19 cellular contexts compared by ENCODE assay signal in genomic region chr5:124478139-124478737, GRCh38.
DNase-seq lines count a peak whose midpoint lies in the region; ATAC-seq, FAIRE-seq and TF ChIP-seq lines count a peak whose summit lies in the region.
"Had no signal": no experiment of that assay in that cellular context is flagged by ENCODE, and none has a peak within 500 bp of the region (broad histone marks: within the 10 kb centered on the region; RNA-seq: fewer than 3 reads in every experiment).

No MANE protein-coding gene starts in this region.

- TF ChIP-seq CTCF in DND-41 (IDR thresholded peaks at IDR 0.05; ENCODE audit: borderline replicate concordance, extremely low read depth, low read length, poor library complexity, severe bottlenecking) (no peak), VCaP (conservative IDR thresholded peaks at IDR 0.05) (no peak), WTC11 (IDR thresholded peaks at IDR 0.05) (no peak)

- ATAC-seq in DND-41 (ENCODE audit: insufficient read depth, low read depth) (peak; percentile 49; the same call in 1 of the 3 replicates), left lobe of liver (peak; percentile 73), HG03432 (IDR thresholded peaks at IDR 0.05; ENCODE audit: unreplicated experiment) (no peak), WTC11 (no peak), HG03108 (IDR thresholded peaks at IDR 0.05; ENCODE audit: unreplicated experiment) (no peak)

- H3K27me3 ChIP-seq in DND-41 (ENCODE audit: insufficient read depth, low read length, poor library complexity) (no peaks in the 10 kb centered on the region), small intestine (ENCODE audit: control insufficient read depth in 2 of 2, insufficient read depth in 2 of 2, low read length in 2 of 2) (no peaks in the 10 kb centered on the region)
- H3K27me3 ChIP-seq: BLaER1 treated with 17β-estradiol and CSF1 and Interleukin-3, amounts not matched to agents 10 nM and 100 nM had no signal

- POLR2A ChIA-PET in WTC11 (lab: Charles Lee), result interaction anchor here (0.9 kb wide), 1 partner anchor 9 kb away, joined by 4 read pairs; no protein-coding TSS in a partner anchor

- FAIRE-seq in small intestine (lab: Jason Lieb, UNC), result no peak
- FAIRE-seq: G401.6, GM12891 had no signal

- no peak overlapping the region for H3K4me2 ChIP-seq in DND-41 (ENCODE audit: insufficient read depth, low read length)
- H3K4me2 ChIP-seq: BLaER1 treated with 17β-estradiol and CSF1 and Interleukin-3, amounts not matched to agents 10 nM and 100 nM had no signal

- peak overlapping the region; percentile 44; the same call in 1 of the 2 replicates for H3K27ac ChIP-seq in DND-41 (ENCODE audit: low read length)
- peak overlapping the region; percentile 47 for H3K27ac ChIP-seq in VCaP
- H3K27ac ChIP-seq in small intestine (ENCODE audit: low read depth in 1 of 2, low read length in 1 of 2), result no peak overlapping the region
- H3K27ac ChIP-seq: BLaER1 treated with 17β-estradiol and CSF1 and Interleukin-3, amounts not matched to agents 10 nM and 100 nM had no signal

- no peak overlapping the region for H3K4me3 ChIP-seq in DND-41 (ENCODE audit: low read depth in 1 of 2, low read length in 2 of 2)
- no peak overlapping the region for H3K4me3 ChIP-seq in small intestine (ENCODE audit: low read depth in 1 of 2, low read length in 2 of 2)
- H3K4me3 ChIP-seq: BLaER1 treated with 17β-estradiol and CSF1 and Interleukin-3, amounts not matched to agents 10 nM and 100 nM had no signal

- no peak overlapping the region for H3K4me3 Mint-ChIP-seq in WTC11
- H3K4me3 Mint-ChIP-seq: CD4-positive, CD25-positive, alpha-beta regulatory T cell; HFFc6 had no signal

- WGBS in small intestine, 3 donors, result 57 to 77% (median 63%) methylated on average over 2 of the region's 2 CpGs

- H2AFZ ChIP-seq in DND-41 (ENCODE audit: low read depth, low read length), result no peak overlapping the region

- peaks cover 3% of the 10 kb centered on the region for H3K9me3 Mint-ChIP-seq in WTC11
- H3K9me3 Mint-ChIP-seq: HFFc6 had no signal

- H3K36me3 ChIP-seq in DND-41 (ENCODE audit: insufficient read depth, low read length) (no peaks in the 10 kb centered on the region), small intestine (ENCODE audit: control insufficient read depth in 2 of 2, insufficient read depth in 2 of 2, low read length in 2 of 2) (no peaks in the 10 kb centered on the region)
- H3K36me3 ChIP-seq: BLaER1 treated with 17β-estradiol and CSF1 and Interleukin-3, amounts not matched to agents 10 nM and 100 nM had no signal

- DNase-seq in DND-41 (peak; percentile 9), left lobe of liver (ENCODE audit: low spot score) (no peak), small intestine (peak; percentile 1), WTC11 (ENCODE audit: low spot score) (no peak)
- no peak for DNase-seq in activated CD4-positive, alpha-beta T cell treated with anti-CD3 and anti-CD28 coated beads, Interleukin-2, amount 50 U/mL, for 4 hours
- DNase-seq: ACHN; Calu3; CD4-positive, CD25-positive, alpha-beta regulatory T cell; DMS79; EL; GOT3; HCEC 1CT; HFFc6 had no signal

- H3K79me2 ChIP-seq in DND-41 (ENCODE audit: insufficient read depth, low read length), result no peaks in the 10 kb centered on the region

- H3K4me1 Mint-ChIP-seq in WTC11, result peaks cover 30% of the 10 kb centered on the region
- H3K4me1 Mint-ChIP-seq: CD4-positive, CD25-positive, alpha-beta regulatory T cell had no signal

- H3K4me1 ChIP-seq in DND-41 (ENCODE audit: insufficient read depth, low read length) (peaks cover 16% of the 10 kb centered on the region), small intestine (ENCODE audit: control insufficient read depth in 2 of 2, insufficient read depth in 1 of 2, low read depth in 1 of 2, low read length in 1 of 2) (no peaks in the 10 kb centered on the region)

- H3K9me3 ChIP-seq in DND-41 (ENCODE audit: insufficient read depth, low read length, severe bottlenecking), result no peaks in the 10 kb centered on the region
- H3K9me3 ChIP-seq in small intestine (ENCODE audit: control insufficient read depth, low read depth), result no peaks in the 10 kb centered on the region

- H3K9ac ChIP-seq in DND-41 (ENCODE audit: low read depth, low read length), result no peak overlapping the region
- H3K9ac ChIP-seq: BLaER1 treated with 17β-estradiol and CSF1 and Interleukin-3, amounts not matched to agents 10 nM and 100 nM had no signal

- H3K27me3 Mint-ChIP-seq in WTC11 (ENCODE audit: low read depth), result no peaks in the 10 kb centered on the region
- H3K27me3 Mint-ChIP-seq: CD4-positive, CD25-positive, alpha-beta regulatory T cell had no signal

- H4K20me1 ChIP-seq in DND-41 (ENCODE audit: insufficient read depth, low read length), result no peaks in the 10 kb centered on the region
- H4K20me1 ChIP-seq: BLaER1 treated with 17β-estradiol and CSF1 and Interleukin-3, amounts not matched to agents 10 nM and 100 nM had no signal

- H3K27ac Mint-ChIP-seq in WTC11, result no peak overlapping the region
- H3K27ac Mint-ChIP-seq: CD4-positive, CD25-positive, alpha-beta regulatory T cell; HFFc6 had no signal

- CTCF ChIA-PET in WTC11 (lab: Charles Lee), result interaction anchor here (0.6 kb wide), 1 partner anchor 824 kb away, joined by 3 read pairs; no protein-coding TSS in a partner anchor

- H3K36me3 Mint-ChIP-seq in WTC11, result peaks cover 3% of the 10 kb centered on the region; the same call in 1 of the 2 replicates
- H3K36me3 Mint-ChIP-seq: CD4-positive, CD25-positive, alpha-beta regulatory T cell had no signal

TF ChIP-seq in WTC11, 78 proteins besides CTCF, POLR2A, EP300 and RAD21:
- TF ChIP-seq FOXJ3 (CRISPR knock-in tag; IDR thresholded peaks at IDR 0.05; ENCODE audit: borderline replicate concordance) (no peak), NR2C2 (CRISPR knock-in tag; IDR thresholded peaks at IDR 0.05) (no peak), HMGXB4 (CRISPR knock-in tag; IDR thresholded peaks at IDR 0.05) (no peak), ATF6 (CRISPR knock-in tag; IDR thresholded peaks at IDR 0.05) (no peak), SOX15 (CRISPR knock-in tag; IDR thresholded peaks at IDR 0.05) (no peak), SMAD3 (CRISPR knock-in tag; IDR thresholded peaks at IDR 0.05; ENCODE audit: borderline replicate concordance) (no peak)

Comparison
In these comparisons a context has a peak if more than half of its experiments do, and no peak if none do; other contexts are left out.
1. ATAC-seq: peak in DND-41 (single experiment) and left lobe of liver (single experiment); none in HG03432 (single experiment), WTC11 (single experiment) and HG03108 (single experiment).
2. DNase-seq: peak in DND-41 (single experiment) and small intestine (single experiment); none in left lobe of liver (single experiment), activated CD4-positive, alpha-beta T cell treated with anti-CD3 and anti-CD28 coated beads, Interleukin-2, amount 50 U/mL, for 4 hours (0 of 2) and WTC11 (single experiment).
3. H3K27ac ChIP-seq: peak in DND-41 (single experiment) and VCaP (single experiment); none in small intestine (0 of 2).